Comparison of ENCODE assay signal across 3 cellular contexts in the genomic region with DNA sequence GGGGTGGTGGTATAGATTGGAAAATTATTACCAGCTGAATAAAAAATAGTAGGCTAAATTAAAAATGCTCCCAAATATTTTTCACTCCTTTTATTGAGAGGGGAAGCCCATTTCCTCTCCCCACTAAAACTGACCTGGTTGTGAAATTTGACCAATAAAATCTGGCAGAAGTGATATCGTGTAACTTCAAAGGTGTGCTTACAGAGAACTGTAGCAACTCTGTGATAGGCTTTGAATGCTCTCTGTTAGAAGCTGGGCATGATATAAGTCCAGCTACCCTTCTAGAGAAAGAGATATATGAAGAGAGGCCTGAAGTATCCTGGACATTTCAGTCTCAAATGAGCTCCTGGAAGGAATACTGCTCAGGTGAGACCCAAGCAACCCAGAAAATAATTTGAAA.
TF ChIP-seq lines count a peak whose summit lies in the region.

No MANE protein-coding gene starts in this region.

TF ChIP-seq in GM12878, 131 proteins besides CTCF, POLR2A, EP300 and RAD21:
- TF ChIP-seq SMAD5 (IDR thresholded peaks at IDR 0.05; ENCODE audit: low read depth) (no peak), SIX5 (IDR thresholded peaks at IDR 0.05; ENCODE audit: low read depth, low read length, severe bottlenecking) (no peak), SMC3 (IDR thresholded peaks at IDR 0.05; ENCODE audit: borderline replicate concordance, low read length) (no peak), HCFC1 (IDR thresholded peaks at IDR 0.05; ENCODE audit: low read length) (no peak)
TF ChIP-seq in GM12878: peak in this region for 0.

TF ChIP-seq in liver, 16 proteins besides CTCF, POLR2A, EP300 and RAD21:
- no peak for TF ChIP-seq SP1 (IDR thresholded peaks at IDR 0.05)
- TF ChIP-seq HNF4A (conservative IDR thresholded peaks at IDR 0.05), result peak; percentile 41 to 43
- no peak for TF ChIP-seq EGR1 (IDR thresholded peaks at IDR 0.05; ENCODE audit: low read depth in 2 of 2)
- TF ChIP-seq FOXA2 (IDR thresholded peaks at IDR 0.05), result no peak
- TF ChIP-seq HNF4G (IDR thresholded peaks at IDR 0.05), result no peak
- no peak for TF ChIP-seq TAF1 (conservative IDR thresholded peaks at IDR 0.05)
- TF ChIP-seq, protein P1, sequence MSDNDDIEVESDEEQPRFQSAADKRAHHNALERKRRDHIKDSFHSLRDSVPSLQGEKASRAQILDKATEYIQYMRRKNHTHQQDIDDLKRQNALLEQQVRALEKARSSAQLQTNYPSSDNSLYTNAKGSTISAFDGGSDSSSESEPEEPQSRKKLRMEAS (IDR thresholded peaks at IDR 0.05), result no peak
- TF ChIP-seq ATF3 (IDR thresholded peaks at IDR 0.05), result no peak
- TF ChIP-seq FOXA1 (IDR thresholded peaks at IDR 0.05), result no peak

TF ChIP-seq in WTC11, 78 proteins besides CTCF, POLR2A, EP300 and RAD21:
- TF ChIP-seq ATF6 (CRISPR knock-in tag; IDR thresholded peaks at IDR 0.05) (no peak), ZNF532 (CRISPR knock-in tag; IDR thresholded peaks at IDR 0.05; ENCODE audit: borderline replicate concordance) (no peak)
TF ChIP-seq in WTC11: peak in this region for 0.
